8 cellular contexts compared by ENCODE assay signal in the genomic region with DNA sequence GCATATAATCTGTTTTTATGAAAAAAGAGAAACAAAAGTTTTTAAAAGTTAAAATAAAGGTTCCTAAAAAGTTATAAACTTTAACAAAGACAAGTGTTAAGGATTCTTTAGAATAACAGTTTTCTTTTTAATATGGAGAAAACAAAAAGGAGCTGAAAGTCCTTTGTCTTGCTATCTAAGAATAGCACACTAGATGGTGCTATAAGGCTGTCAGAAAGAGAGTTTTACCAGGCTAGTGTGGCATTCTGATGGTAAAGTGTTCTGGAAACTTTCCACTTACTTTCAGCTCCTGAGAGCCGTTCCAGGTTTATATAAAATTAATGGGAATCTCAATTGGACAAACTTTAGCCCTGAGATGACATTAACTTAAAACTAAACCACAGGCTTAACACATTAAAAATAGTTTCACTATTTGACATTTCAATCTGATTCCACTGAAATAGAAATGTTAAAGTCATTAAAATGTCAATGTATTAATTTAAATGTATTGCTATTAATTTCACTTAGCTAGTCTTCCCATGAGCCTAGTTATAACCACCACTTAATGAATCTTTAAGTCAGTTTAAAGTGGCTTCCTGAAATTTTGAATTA. TPM values are rescaled to one million over a fixed set of nuclear protein-coding genes. Genes with fewer than 3 reads are reported as not detected.
DNase-seq lines count a peak whose midpoint lies in the region; ATAC-seq and TF ChIP-seq lines count a peak whose summit lies in the region.

No MANE protein-coding gene starts in this region.

- TF ChIP-seq CTCF in heart left ventricle (IDR thresholded peaks at IDR 0.05) (peak; percentile 61 to 88 (median 78)), vagina (IDR thresholded peaks at IDR 0.05) (peak; percentile 53 to 73 (median 62))

- H3K4me1 ChIP-seq in heart left ventricle (peaks cover 0 to 22% (median 15%) of the 10 kb centered on the region in 12 donors), vagina (peaks cover 25% of the 10 kb centered on the region)

- H3K27me3 ChIP-seq in heart left ventricle: no peaks in the 10 kb centered on the region
- H3K27me3 ChIP-seq in vagina: no peaks in the 10 kb centered on the region

- ATAC-seq in heart left ventricle (no peak), Right ventricle myocardium inferior (no peak), HG03025 (IDR thresholded peaks at IDR 0.05; ENCODE audit: low FRiP score, unreplicated experiment) (no peak)

- DNase-seq in heart left ventricle: no peak
- DNase-seq in Right ventricle myocardium inferior (ENCODE audit: missing footprints): no peak
- peak; percentile 28 to 40 for DNase-seq in NCI-H1930 (lab: John Stamatoyannopoulos, UW)
- DNase-seq in astrocyte of the hippocampus (ENCODE audit: low read depth, low spot score): peak; percentile 75
- DNase-seq in kidney glomerular epithelial cell (lab: John Stamatoyannopoulos, UW): peak; percentile 48
- DNase-seq in vagina (ENCODE audit: extremely low spot score in 2 of 2): no peak
- DNase-seq in activated effector memory CD4-positive, alpha-beta T cell treated with Interleukin-2 at 50 U/mL for 16 hours: no peak

- 0 to 2% (median 1%) methylated on average over 1 of the region's 1 CpG for WGBS in heart left ventricle, 4 donors

- TF ChIP-seq POLR2A in heart left ventricle (IDR thresholded peaks at IDR 0.05) (no peak), vagina (IDR thresholded peaks at IDR 0.05) (no peak)

- H3K9me3 ChIP-seq in heart left ventricle (no peaks in the 10 kb centered on the region), vagina (no peaks in the 10 kb centered on the region)

- no peak overlapping the region for H3K27ac ChIP-seq in heart left ventricle
- no peak overlapping the region for H3K27ac ChIP-seq in vagina

- no peak overlapping the region for H3K4me3 ChIP-seq in heart left ventricle
- H3K4me3 ChIP-seq in vagina: no peak overlapping the region

- no peaks in the 10 kb centered on the region for H3K36me3 ChIP-seq in heart left ventricle
- H3K36me3 ChIP-seq in vagina: no peaks in the 10 kb centered on the region

- intact Hi-C loops in heart left ventricle (cut with DNase I) (loop anchor here in 8 of 10 donors (2.0 to 10.0 kb wide), 6 partner anchors 131 to 464 kb away; no protein-coding TSS in a partner anchor), Right ventricle myocardium inferior (cut with DNase I) (loop anchor here (2.0 kb wide), 1 partner anchor 461 kb away; no protein-coding TSS in a partner anchor), vagina (cut with DNase I) (no loop called here)

RNA-seq across cellular contexts. Expression of a gene that starts 3.7 kb away (rescaled TPM):
- total RNA-seq in heart left ventricle: 1 to 10 TPM in 6 of 9 donors, under 1 TPM in 3; 0.56 to 1.3 (median 1.1) TPM
- polyA plus RNA-seq in heart left ventricle: under 1 TPM; 0.42 to 0.46 TPM
- 1.1 TPM for total RNA-seq in Right ventricle myocardium inferior
- total RNA-seq in vagina: 1.2 TPM

RNA-seq across cellular contexts. Expression of a gene that starts 4.0 kb away (rescaled TPM):
- total RNA-seq in heart left ventricle: 1 to 10 TPM; 3.9 to 7.9 (median 5.4) TPM
- polyA plus RNA-seq in heart left ventricle: under 1 TPM; 0.64 to 0.65 TPM
- 3.8 TPM for total RNA-seq in Right ventricle myocardium inferior
- 18.7 TPM for total RNA-seq in vagina

Comparison
In these comparisons a context has a peak if more than half of its experiments do, and no peak if none do; other contexts are left out.
1. DNase-seq: peak in NCI-H1930 (2 of 2), astrocyte of the hippocampus (single experiment) and kidney glomerular epithelial cell (single experiment); none in heart left ventricle (0 of 5), Right ventricle myocardium inferior (single experiment), vagina (0 of 2) and activated effector memory CD4-positive, alpha-beta T cell treated with Interleukin-2 at 50 U/mL for 16 hours (single experiment).